36 cellular contexts compared by ENCODE assay signal in genomic region chr2:41152318-41152717, GRCh38.
"Had no signal": no experiment of that assay in that cellular context is flagged by ENCODE, and none has a peak within 500 bp of the region (broad histone marks: within the 10 kb centered on the region; RNA-seq: fewer than 3 reads in every experiment).

No MANE protein-coding gene starts in this region.

- ATAC-seq: activated CD8-positive, alpha-beta T cell treated with anti-CD3 and anti-CD28 coated beads for 36 hours; activated naive CD4-positive, alpha-beta T cell treated with anti-CD3 and anti-CD28 coated beads, Interleukin-2, amount 50 U/mL, for 72 hours; activated T-cell treated with anti-CD3 and anti-CD28 coated beads, Interleukin-2, amount 50 U/mL, for 4 hours; activated T-cell treated with anti-CD3 and anti-CD28 coated beads, Interleukin-2, amount 50 U/mL, for 72 hours; activated T-helper 17 cell treated with anti-CD3 and anti-CD28 coated beads, Interleukin-2, amount 50 U/mL, for 72 hours; body of pancreas had no signal

- H3K27me3 ChIP-seq: adrenal gland, body of pancreas, brain microvascular endothelial cell, cardiac muscle cell had no signal

- H3K4me3 ChIP-seq: adrenal gland, body of pancreas, cardiac muscle cell had no signal

- H3K9me3 ChIP-seq: body of pancreas had no signal

- H3K27ac ChIP-seq: adrenal gland, body of pancreas, brain microvascular endothelial cell, cardiac muscle cell, VCaP had no signal

- H3K36me3 ChIP-seq: adrenal gland, brain microvascular endothelial cell, cardiac muscle cell had no signal

- H3K4me1 ChIP-seq: adrenal gland, body of pancreas had no signal

- DNase-seq: activated B cell treated with CpG ODN at 0.5 μM for 24 hours; activated CD4-positive, alpha-beta memory T cell treated with anti-CD3 and anti-CD28 coated beads for 36 hours; activated CD4-positive, alpha-beta T cell treated with anti-CD3 and anti-CD28 coated beads for 4 hours; activated CD4-positive, alpha-beta T cell treated with anti-CD3 and anti-CD28 coated beads, Interleukin-2, amount 10 ng/mL, durations not matched to agents 24 days and 14 days; activated CD4-positive, alpha-beta T cell treated with anti-CD3 and anti-CD28 coated beads, Interleukin-2, amount 50 U/mL, for 1 hour; activated CD4-positive, alpha-beta T cell treated with anti-CD3 and anti-CD28 coated beads, Interleukin-2, amount 50 U/mL, for 4 hours; activated CD4-positive, CD25-positive, alpha-beta regulatory T cell treated with anti-CD3 and anti-CD28 coated beads, Interleukin-2, amount 50 U/mL, for 72 hours; activated CD8-positive, alpha-beta memory T cell treated with anti-CD3 and anti-CD28 coated beads, Interleukin-2, amount 50 U/mL, for 4 hours; activated CD8-positive, alpha-beta T cell treated with anti-CD3 and anti-CD28 coated beads for 36 hours; activated effector memory CD4-positive, alpha-beta T cell treated with anti-CD3 and anti-CD28 coated beads, Interleukin-2, amount 50 U/mL, for 16 hours; activated gamma-delta T cell treated with Interleukin-2 at 50 U/mL for 16 hours; activated naive CD4-positive, alpha-beta T cell; activated naive CD4-positive, alpha-beta T cell treated with anti-CD3 and anti-CD28 coated beads for 36 hours; activated naive CD4-positive, alpha-beta T cell treated with anti-CD3 and anti-CD28 coated beads, Interleukin-2, amount 50 U/mL, for 16 hours; activated naive CD8-positive, alpha-beta T cell treated with anti-CD3 and anti-CD28 coated beads for 36 hours; activated T-cell treated with anti-CD3 and anti-CD28 coated beads for 4 hours; activated T-cell treated with anti-CD3 and anti-CD28 coated beads, Interleukin-2, amount 50 U/mL, for 1 hour; activated T-cell treated with anti-CD3 and anti-CD28 coated beads, Interleukin-2, amount 50 U/mL, for 4 hours; activated T-cell treated with anti-CD3 and anti-CD28 coated beads, Interleukin-2, amount 50 U/mL, for 72 hours; adrenal gland; amniotic stem cell; aorta; body of pancreas; caudate nucleus; cerebellar nuclear complex; T-helper 1 cell; T-helper 2 cell; T-helper 9 cell had no signal

- FAIRE-seq: astrocyte, bronchial epithelial cell, TTC549 had no signal
